Comparison of ENCODE assay signal across 26 cellular contexts in the genomic region with DNA sequence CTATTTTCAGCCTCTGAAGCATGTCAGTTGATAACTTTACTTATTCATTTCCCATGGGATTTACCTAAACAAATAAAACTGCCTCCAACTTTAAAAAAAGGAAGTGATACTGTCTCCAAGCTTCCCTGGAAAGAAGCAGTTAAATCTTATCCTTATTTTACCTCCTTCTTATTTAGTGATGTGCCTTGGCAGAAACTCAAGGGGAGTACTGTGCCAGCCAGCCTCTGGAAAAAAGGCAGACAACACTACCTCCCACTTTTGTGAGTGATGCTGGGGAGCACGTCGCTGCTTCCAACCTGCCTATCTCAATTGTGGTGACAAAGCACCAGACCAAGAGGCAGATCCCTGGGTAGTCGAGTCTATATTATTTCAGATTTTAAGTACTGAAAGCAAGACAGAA.
DNase-seq lines count a peak whose midpoint lies in the region; ATAC-seq and TF ChIP-seq lines count a peak whose summit lies in the region.
"Had no signal": no experiment of that assay in that cellular context is flagged by ENCODE, and none has a peak within 500 bp of the region (broad histone marks: within the 10 kb centered on the region; RNA-seq: fewer than 3 reads in every experiment).

No MANE protein-coding gene starts in this region.

- H3T11ph ChIP-seq in H9 (ENCODE audit: low read length), result no peak overlapping the region

- H3K79me1 ChIP-seq in H9 (ENCODE audit: insufficient read depth, low read depth, low read length, poor library complexity, severe bottlenecking), result no peaks in the 10 kb centered on the region

- peak overlapping the region in 2 of 3 experiments; percentile 1 to 65; a peak in 2 of 7 replicates for H3K27ac Mint-ChIP-seq in H9
- H3K27ac Mint-ChIP-seq: activated naive CD8-positive, alpha-beta T cell treated with anti-CD3 and anti-CD28 coated beads, Interleukin-2, amount 50 U/mL, for 24 hours; CD4-positive, alpha-beta T cell had no signal

- H3K4me1 ChIP-seq in BLaER1 (peaks cover 20% of the 10 kb centered on the region), H9 (ENCODE audit: insufficient read depth, low read length) (no peaks in the 10 kb centered on the region)
- H3K4me1 ChIP-seq: tibial nerve had no signal

- H2BK120ac ChIP-seq in H9 (ENCODE audit: low read depth, low read length, poor library complexity, severe bottlenecking), result no peak overlapping the region

- peaks cover 3 to 15% (median 5%) of the 10 kb centered on the region in 3 experiments; a peak in 6 of 7 replicates for H3K36me3 Mint-ChIP-seq in H9 (ENCODE audit: insufficient read depth in 1 of 3, low read depth in 3 of 3)

- H4K91ac ChIP-seq in H9 (ENCODE audit: insufficient read length, low read depth, low read length), result no peak overlapping the region

- no peak overlapping the region for H3K56ac ChIP-seq in H9 (ENCODE audit: insufficient read length, low read depth, low read length)

- H3K27me3 Mint-ChIP-seq in H9 (ENCODE audit: low read depth), result no peaks in the 10 kb centered on the region
- H3K27me3 Mint-ChIP-seq: activated naive CD8-positive, alpha-beta T cell treated with anti-CD3 and anti-CD28 coated beads, Interleukin-2, amount 50 U/mL, for 24 hours had no signal

- no peak overlapping the region for H2BK5ac ChIP-seq in H9 (ENCODE audit: insufficient read length, low read length)

- no peak overlapping the region for H4K5ac ChIP-seq in H9 (ENCODE audit: insufficient read length, low read depth, low read length)

- ATAC-seq in HG03571 (IDR thresholded peaks at IDR 0.05; ENCODE audit: unreplicated experiment), result no peak
- ATAC-seq: activated naive CD8-positive, alpha-beta T cell treated with anti-CD3 and anti-CD28 coated beads, Interleukin-2, amount 50 U/mL, for 24 hours; body of pancreas had no signal

- H2BK20ac ChIP-seq in H9 (ENCODE audit: low read depth, low read length, poor library complexity, severe bottlenecking), result no peak overlapping the region

- H3K36me3 ChIP-seq in BLaER1, result no peaks in the 10 kb centered on the region
- H3K36me3 ChIP-seq: esophagus muscularis mucosa, stomach, tibial nerve had no signal

- H4K20me1 ChIP-seq in BLaER1 (no peaks in the 10 kb centered on the region), H9 (ENCODE audit: control insufficient read depth, insufficient read depth, insufficient read length) (no peaks in the 10 kb centered on the region)

- no peak overlapping the region for H4K8ac ChIP-seq in H9 (replicated peaks; ENCODE audit: insufficient read length, low read depth, low read length)

- H2AFZ ChIP-seq in H9 (ENCODE audit: low read length), result no peak overlapping the region

- H2BK12ac ChIP-seq in H9 (ENCODE audit: insufficient read length, low read depth, low read length), result no peak overlapping the region

- H3K9me3 Mint-ChIP-seq in H9, result peaks cover 4 to 6% of the 10 kb centered on the region in 2 experiments
- H3K9me3 Mint-ChIP-seq: CD4-positive, alpha-beta T cell had no signal

- H3K4me2 ChIP-seq in BLaER1, result peak overlapping the region; percentile 74
- no peak overlapping the region for H3K4me2 ChIP-seq in H9 (ENCODE audit: insufficient read depth, insufficient read length, low read length)

- no peak overlapping the region for H3K4me3 Mint-ChIP-seq in H9
- H3K4me3 Mint-ChIP-seq: activated naive CD8-positive, alpha-beta T cell treated with anti-CD3 and anti-CD28 coated beads, Interleukin-2, amount 50 U/mL, for 24 hours; CD4-positive, alpha-beta T cell had no signal

- H3K9ac ChIP-seq in BLaER1 (no peak overlapping the region), H9 (ENCODE audit: extremely low read depth, insufficient read length, low read length) (no peak overlapping the region)

- peaks cover 14 to 15% of the 10 kb centered on the region in 2 experiments for H3K4me1 Mint-ChIP-seq in H9
- H3K4me1 Mint-ChIP-seq: activated naive CD8-positive, alpha-beta T cell treated with anti-CD3 and anti-CD28 coated beads, Interleukin-2, amount 50 U/mL, for 24 hours had no signal

- no peak overlapping the region for H3K23ac ChIP-seq in H9 (ENCODE audit: insufficient read length, low read depth, low read length)

- no peak overlapping the region for H2AK5ac ChIP-seq in H9 (ENCODE audit: insufficient read length, low read length)

- H3K27ac ChIP-seq in BLaER1, result peak overlapping the region; percentile 56
- no peak overlapping the region for H3K27ac ChIP-seq in H9 (ENCODE audit: insufficient read length, low read depth, low read length)
- H3K27ac ChIP-seq: body of pancreas, esophagus muscularis mucosa, stomach, tibial nerve had no signal

- H3K4ac ChIP-seq in H9 (ENCODE audit: low read depth, low read length), result no peak overlapping the region

- TF ChIP-seq CTCF in H9 (conservative IDR thresholded peaks at IDR 0.05), result no peak
- no peak for TF ChIP-seq CTCF in fibroblast of pulmonary artery (IDR thresholded peaks at IDR 0.05; ENCODE audit: low read length, missing control alignments)

- H3K79me2 ChIP-seq in H9 (ENCODE audit: insufficient read depth, low read length), result no peaks in the 10 kb centered on the region

- H3K27me3 ChIP-seq in BLaER1, result no peaks in the 10 kb centered on the region
- H3K27me3 ChIP-seq in H9 (ENCODE audit: insufficient read depth, low read length), result no peaks in the 10 kb centered on the region
- H3K27me3 ChIP-seq: body of pancreas, esophagus muscularis mucosa, stomach, tibial nerve had no signal

- no peak overlapping the region for H2BK15ac ChIP-seq in H9 (ENCODE audit: low read depth, low read length)

- no peak overlapping the region for H3K18ac ChIP-seq in H9 (ENCODE audit: insufficient read length, low read depth, low read length)

- no peak overlapping the region for H3K14ac ChIP-seq in H9 (ENCODE audit: insufficient read depth, low read length)

- no CpG with 5 or more reads among the region's 3 CpGs for WGBS in H9 (ENCODE audit: extremely low coverage, insufficient read length, low lambda C conversion rate)

- DNase-seq in H9 (no peak), UCSD-AML1 (lab: John Stamatoyannopoulos, UW; ENCODE audit: unreplicated experiment) (peak; percentile 6), fibroblast of pulmonary artery (ENCODE audit: low read depth) (peak; percentile 33), NCI-H1930 (lab: John Stamatoyannopoulos, UW) (no peak), DMS153 (lab: John Stamatoyannopoulos, UW) (no peak), NCI-H510A treated with DMSO at 0.1 percent for 48 hours (lab: John Stamatoyannopoulos, UW) (no peak)
- DNase-seq: activated CD4-positive, CD25-positive, alpha-beta regulatory T cell treated with anti-CD3 and anti-CD28 coated beads, Interleukin-2, amount 50 U/mL, for 72 hours; activated gamma-delta T cell; activated naive CD8-positive, alpha-beta T cell treated with anti-CD3 and anti-CD28 coated beads, Interleukin-2, amount 50 U/mL, for 24 hours; body of pancreas; CD4-positive, alpha-beta T cell; effector memory CD4-positive, alpha-beta T cell; GDM1; KBM-7; kidney; mammary epithelial cell; MM.1S; NCI-H1694; NCI-H226; OCI-M1; stimulated activated CD8-positive, alpha-beta memory T cell treated with anti-CD3 and anti-CD28 coated beads, Interleukin-4, amount 100 ng/mL, for 48 hours; stomach had no signal

- H3K23me2 ChIP-seq in H9 (ENCODE audit: insufficient read length, low read depth, low read length, poor library complexity, severe bottlenecking), result no peaks in the 10 kb centered on the region

- H3K4me3 ChIP-seq in BLaER1, result no peak overlapping the region
- no peak overlapping the region for H3K4me3 ChIP-seq in fibroblast of pulmonary artery (replicated peaks; ENCODE audit: low read depth, low read length)
- H3K4me3 ChIP-seq: body of pancreas, esophagus muscularis mucosa, stomach, tibial nerve had no signal

- peaks cover 2% of the 10 kb centered on the region for H3K9me3 ChIP-seq in BLaER1
- no peaks in the 10 kb centered on the region for H3K9me3 ChIP-seq in H9 (ENCODE audit: control insufficient read depth, low read depth, low read length)
- H3K9me3 ChIP-seq: body of pancreas, esophagus muscularis mucosa, stomach, tibial nerve had no signal

Comparison
In these comparisons a context has a peak if more than half of its experiments do, and no peak if none do; other contexts are left out.
1. DNase-seq: peak in UCSD-AML1 (single experiment) and fibroblast of pulmonary artery (single experiment); none in H9 (single experiment), NCI-H1930 (0 of 2), DMS153 (single experiment) and NCI-H510A treated with DMSO at 0.1 percent for 48 hours (single experiment).